In genomic region chr3:196537319-196537984, GRCh38 we compare ENCODE assay signal across 8 cellular contexts. TPM values are rescaled to one million over a fixed set of nuclear protein-coding genes. Genes with fewer than 3 reads are reported as not detected.
DNase-seq lines count a peak whose midpoint lies in the region; ATAC-seq, FAIRE-seq and TF ChIP-seq lines count a peak whose summit lies in the region.

No MANE protein-coding gene starts in this region.

- peak in 3 of 4 experiments; percentile 14 to 47 (median 44) for DNase-seq in activated CD4-positive, CD25-positive, alpha-beta regulatory T cell (lab: John Stamatoyannopoulos, UW)
- DNase-seq in adipocyte (ENCODE audit: low read depth), result peak; percentile 48
- DNase-seq in kidney, result no peak
- DNase-seq in stimulated activated CD8-positive, alpha-beta memory T cell treated with anti-CD3 and anti-CD28 coated beads, Interleukin-12 subunit alpha, Interleukin-12 subunit beta, amount 100 ng/mL, for 24 hours (ENCODE audit: extremely low read depth), result peak; percentile 24

- H3K27ac ChIP-seq in SU-DHL-6 (ENCODE audit: low read depth, low read length), result no peak overlapping the region
- no peak overlapping the region for H3K27ac ChIP-seq in kidney (ENCODE audit: low read depth in 2 of 2, low read length in 2 of 2)

- no peaks in the 10 kb centered on the region for H4K20me1 ChIP-seq in SU-DHL-6 (ENCODE audit: low read depth, low read length)

- no peak overlapping the region for H3K9ac ChIP-seq in SU-DHL-6 (ENCODE audit: low read length)
- H3K9ac ChIP-seq in adipocyte (ENCODE audit: low read length), result no peak overlapping the region
- H3K9ac ChIP-seq in kidney (ENCODE audit: low read length in 2 of 2), result no peak overlapping the region

- H3F3A ChIP-seq in SU-DHL-6 (ENCODE audit: insufficient read depth), result no peaks in the 10 kb centered on the region

- H3K27me3 ChIP-seq in SU-DHL-6 (ENCODE audit: low read length) (no peaks in the 10 kb centered on the region), adipocyte (replicated peaks; ENCODE audit: control insufficient read depth, insufficient read depth, low read length) (no peaks in the 10 kb centered on the region)

- no peak for FAIRE-seq in kidney (lab: Jason Lieb, UNC)

- H3K4me2 ChIP-seq in SU-DHL-6 (ENCODE audit: low read depth, low read length, poor library complexity, severe bottlenecking), result no peak overlapping the region

- H3K4me3 ChIP-seq in SU-DHL-6 (ENCODE audit: insufficient read depth, low read length, poor library complexity, severe bottlenecking) (no peak overlapping the region), adipocyte (ENCODE audit: low read length) (no peak overlapping the region), kidney (ENCODE audit: low read length in 2 of 2) (no peak overlapping the region)

- intact Hi-C loops in kidney (cut with DNase I), result no loop called here

- H2AFZ ChIP-seq in SU-DHL-6 (ENCODE audit: low read depth, low read length, severe bottlenecking), result no peak overlapping the region

- no peaks in the 10 kb centered on the region for H3K36me3 ChIP-seq in SU-DHL-6 (ENCODE audit: low read length)
- no peaks in the 10 kb centered on the region for H3K36me3 ChIP-seq in adipocyte (ENCODE audit: control insufficient read depth, insufficient read depth, low read length, severe bottlenecking)
- no peaks in the 10 kb centered on the region for H3K36me3 ChIP-seq in kidney (ENCODE audit: control insufficient read depth in 1 of 2, insufficient read depth in 2 of 2, low read length in 2 of 2)

- ATAC-seq in activated CD4-positive, CD25-positive, alpha-beta regulatory T cell treated with anti-CD3 and anti-CD28 coated beads, Interleukin-2, amount 50 U/mL, for 24 hours, result no peak
- no peak for ATAC-seq in GM18870 (IDR thresholded peaks at IDR 0.05; ENCODE audit: unreplicated experiment)
- no peak for ATAC-seq in GM21390 (IDR thresholded peaks at IDR 0.05; ENCODE audit: unreplicated experiment)

- no peaks in the 10 kb centered on the region for H3K79me2 ChIP-seq in SU-DHL-6 (ENCODE audit: insufficient read depth, low read length)

- TF ChIP-seq CTCF in SU-DHL-6 (IDR thresholded peaks at IDR 0.05; ENCODE audit: insufficient read depth, low read length, poor library complexity, severe bottlenecking), result peak; percentile 51
- peak; percentile 53 for TF ChIP-seq CTCF in kidney (IDR thresholded peaks at IDR 0.05; ENCODE audit: borderline replicate concordance, extremely low read depth, insufficient read depth)

- no peaks in the 10 kb centered on the region for H3K9me2 ChIP-seq in SU-DHL-6 (replicated peaks; ENCODE audit: insufficient read depth, low read length)

- H3K9me3 ChIP-seq in SU-DHL-6 (ENCODE audit: insufficient read depth, low read length) (no peaks in the 10 kb centered on the region), adipocyte (ENCODE audit: control insufficient read depth, low read length) (no peaks in the 10 kb centered on the region), kidney (ENCODE audit: control insufficient read depth in 1 of 2, low read length in 2 of 2) (no peaks in the 10 kb centered on the region)

- H3K4me1 ChIP-seq in adipocyte (ENCODE audit: control insufficient read depth, insufficient read depth, low read length) (peaks cover 5% of the 10 kb centered on the region), kidney (ENCODE audit: control insufficient read depth in 1 of 2, insufficient read depth in 1 of 2, low read depth in 1 of 2, low read length in 2 of 2) (no peaks in the 10 kb centered on the region)

RNA-seq across cellular contexts. Expression of gene SMCO1, which starts 22.3 kb away (rescaled TPM):
- total RNA-seq in kidney, result not detected
- not detected for polyA plus RNA-seq in kidney (ENCODE audit: insufficient read depth, low read depth, low replicate concordance)

RNA-seq across cellular contexts. Expression of gene WDR53, which starts 30.9 kb away (rescaled TPM):
- total RNA-seq in kidney, result 12.3 TPM
- 9.0 TPM for polyA plus RNA-seq in kidney (ENCODE audit: insufficient read depth, low read depth, low replicate concordance)

RNA-seq across cellular contexts. Expression of gene FBXO45, which starts 31.0 kb away (rescaled TPM):
- total RNA-seq in kidney, result 7.0 TPM
- 2.5 TPM for polyA plus RNA-seq in kidney (ENCODE audit: insufficient read depth, low read depth, low replicate concordance)

RNA-seq across cellular contexts. Expression of gene RNF168, which starts 33.9 kb away (rescaled TPM):
- total RNA-seq in kidney, result 19.5 TPM
- polyA plus RNA-seq in kidney (ENCODE audit: insufficient read depth, low read depth, low replicate concordance), result 3.2 TPM
